In the genomic region with DNA sequence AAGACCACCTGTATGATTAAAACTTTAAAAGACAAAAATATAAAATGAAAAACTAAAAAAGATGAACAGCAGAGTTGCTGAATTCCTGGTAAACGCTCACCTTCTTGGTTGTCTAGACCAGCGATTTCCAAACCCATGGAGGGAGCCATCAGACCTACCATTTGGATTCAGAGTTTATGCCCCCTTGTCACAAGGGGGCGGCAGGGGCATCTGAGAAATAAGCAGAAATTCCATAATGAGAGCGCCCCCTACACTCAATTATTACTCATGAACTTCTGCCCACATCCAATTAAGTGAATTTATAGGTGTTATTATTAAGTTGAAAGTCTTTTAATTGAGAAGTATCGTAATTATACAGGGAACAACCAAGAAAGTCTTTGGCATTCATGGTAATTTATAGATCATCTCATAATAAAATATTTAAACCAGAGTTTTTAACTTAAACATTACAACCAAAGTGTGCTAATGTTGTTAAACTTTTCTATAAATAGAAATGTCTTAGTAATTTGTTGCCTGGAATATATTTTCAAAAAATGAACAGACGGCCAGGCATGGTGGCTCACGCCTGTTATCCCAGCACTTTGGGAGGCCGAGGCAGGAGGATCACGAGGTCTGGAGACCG, we compare ENCODE assay signal across 9 cellular contexts. TPM values are rescaled to one million over a fixed set of nuclear protein-coding genes. Genes with fewer than 3 reads are reported as not detected.
DNase-seq lines count a peak whose midpoint lies in the region; ATAC-seq and TF ChIP-seq lines count a peak whose summit lies in the region.
"Had no signal": no experiment of that assay in that cellular context is flagged by ENCODE, and none has a peak within 500 bp of the region (broad histone marks: within the 10 kb centered on the region; RNA-seq: fewer than 3 reads in every experiment).

No MANE protein-coding gene starts in this region.

- H3K27ac ChIP-seq in CD4-positive, alpha-beta memory T cell (ENCODE audit: low read depth, low read length): no peak overlapping the region
- H3K27ac ChIP-seq in RWPE2 (ENCODE audit: poor library complexity, severe bottlenecking): no peak overlapping the region

- H3K9me3 Mint-ChIP-seq in CD4-positive, alpha-beta memory T cell: peaks cover 0 to 2% (median under 1%) of the 10 kb centered on the region in 8 donors
- H3K9me3 Mint-ChIP-seq in activated naive CD4-positive, alpha-beta T cell treated with anti-CD3 and anti-CD28 coated beads, Interleukin-2, amount 10 ng/mL, durations not matched to agents 7 days and 5 days: peaks cover under 1% of the 10 kb centered on the region

- no peaks in the 10 kb centered on the region for H3K36me3 ChIP-seq in CD4-positive, alpha-beta memory T cell (ENCODE audit: insufficient read depth, low read length)
- no peaks in the 10 kb centered on the region for H3K36me3 ChIP-seq in RWPE2 (ENCODE audit: low read depth)

- intact Hi-C loops in CD4-positive, alpha-beta memory T cell (cut with micrococcal nuclease): loop anchor here (1.0 kb wide), 1 partner anchor 216 kb away; no protein-coding TSS in a partner anchor

- peak in 4 of 5 donors; percentile 45 to 59 (median 47) for DNase-seq in CD4-positive, alpha-beta memory T cell
- peak; percentile 34 for DNase-seq in HPDE6-E6E7 (ENCODE audit: extremely low spot score)
- DNase-seq in RWPE2 (ENCODE audit: low spot score): no peak
- peak; percentile 73 for DNase-seq in activated naive CD4-positive, alpha-beta T cell treated with anti-CD3 and anti-CD28 coated beads, Interleukin-2, amount 10 ng/mL, durations not matched to agents 7 days and 5 days
- peak; percentile 36 for DNase-seq in hepatic stellate cell (ENCODE audit: low spot score)
- DNase-seq in stimulated activated CD4-positive, alpha-beta T cell treated with anti-CD3 and anti-CD28 coated beads, TNF-alpha, amount 100 ng/mL, for 1 hour (ENCODE audit: low read depth in 3 of 3, low spot score in 1 of 3): peak in 2 of 3 donors; percentile 13 to 28

- peaks cover 5 to 6% of the 10 kb centered on the region in 2 donors for H3K27me3 Mint-ChIP-seq in CD4-positive, alpha-beta memory T cell
- peaks cover 41% of the 10 kb centered on the region for H3K27me3 Mint-ChIP-seq in activated naive CD4-positive, alpha-beta T cell treated with anti-CD3 and anti-CD28 coated beads, Interleukin-2, amount 10 ng/mL, durations not matched to agents 7 days and 5 days

- no peaks in the 10 kb centered on the region for H3K36me3 Mint-ChIP-seq in CD4-positive, alpha-beta memory T cell
- H3K36me3 Mint-ChIP-seq in activated naive CD4-positive, alpha-beta T cell treated with anti-CD3 and anti-CD28 coated beads, Interleukin-2, amount 10 ng/mL, durations not matched to agents 7 days and 5 days: no peaks in the 10 kb centered on the region

- POLR2A ChIA-PET in CD4-positive, alpha-beta memory T cell (lab: Charles Lee; ENCODE audit: partially characterized antibody): no interaction called here

- ATAC-seq in RWPE2 (ENCODE audit: low read depth): peak; percentile 63; the same call in 2 of the 3 replicates
- ATAC-seq in HG02885 (IDR thresholded peaks at IDR 0.05; ENCODE audit: poor library complexity, unreplicated experiment): no peak
- ATAC-seq in GM19324 (IDR thresholded peaks at IDR 0.05; ENCODE audit: low FRiP score, unreplicated experiment): no peak

- TF ChIP-seq CTCF in RWPE2 (IDR thresholded peaks at IDR 0.05; ENCODE audit: poor library complexity, severe bottlenecking): peak; percentile 94

- peaks cover 0 to 4% (median 2%) of the 10 kb centered on the region in 4 donors for H3K4me1 Mint-ChIP-seq in CD4-positive, alpha-beta memory T cell
- peaks cover 6% of the 10 kb centered on the region for H3K4me1 Mint-ChIP-seq in activated naive CD4-positive, alpha-beta T cell treated with anti-CD3 and anti-CD28 coated beads, Interleukin-2, amount 10 ng/mL, durations not matched to agents 7 days and 5 days

- CTCF ChIA-PET in CD4-positive, alpha-beta memory T cell (lab: Charles Lee; ENCODE audit: partially characterized antibody): no interaction called here
- CTCF ChIA-PET in activated naive CD4-positive, alpha-beta T cell treated with anti-CD3 and anti-CD28 coated beads, Interleukin-2, amount 10 ng/mL, durations not matched to agents 7 days and 5 days (lab: Charles Lee): interaction anchor here (1.1 to 2.6 kb wide), 3 partner anchors 362 to 406 kb away, joined by 5 to 17 read pairs (median 7); no protein-coding TSS in a partner anchor

- no peak overlapping the region for H3K4me3 ChIP-seq in CD4-positive, alpha-beta memory T cell (ENCODE audit: low read length in 2 of 2)
- no peak overlapping the region for H3K4me3 ChIP-seq in RWPE2 (ENCODE audit: severe bottlenecking)

- H3K27ac Mint-ChIP-seq in CD4-positive, alpha-beta memory T cell: no peak overlapping the region
- no peak overlapping the region for H3K27ac Mint-ChIP-seq in activated naive CD4-positive, alpha-beta T cell treated with anti-CD3 and anti-CD28 coated beads, Interleukin-2, amount 10 ng/mL, durations not matched to agents 7 days and 5 days

- H3K9me3 ChIP-seq in CD4-positive, alpha-beta memory T cell (ENCODE audit: control insufficient read depth in 1 of 2, low read length in 2 of 2): no peaks in the 10 kb centered on the region
- no peaks in the 10 kb centered on the region for H3K9me3 ChIP-seq in RWPE2 (ENCODE audit: severe bottlenecking)

- no peaks in the 10 kb centered on the region for H3K4me1 ChIP-seq in CD4-positive, alpha-beta memory T cell (ENCODE audit: insufficient read depth, low read length)
- no peaks in the 10 kb centered on the region for H3K4me1 ChIP-seq in RWPE2 (ENCODE audit: insufficient read depth, poor library complexity, severe bottlenecking)

- H3K27me3 ChIP-seq in CD4-positive, alpha-beta memory T cell (ENCODE audit: insufficient read depth, low read length): no peaks in the 10 kb centered on the region
- H3K27me3 ChIP-seq in RWPE2 (ENCODE audit: insufficient read depth, poor library complexity, severe bottlenecking): no peaks in the 10 kb centered on the region

- H3K4me3 Mint-ChIP-seq in CD4-positive, alpha-beta memory T cell: no peak overlapping the region
- H3K4me3 Mint-ChIP-seq in activated naive CD4-positive, alpha-beta T cell treated with anti-CD3 and anti-CD28 coated beads, Interleukin-2, amount 10 ng/mL, durations not matched to agents 7 days and 5 days: no peak overlapping the region

RNA-seq across cellular contexts. Expression of a gene that starts 35.2 kb away (rescaled TPM):
- total RNA-seq in CD4-positive, alpha-beta memory T cell: not detected
- under 1 TPM in 1 of 2 donors, not detected in 1; 0.10 TPM for polyA plus RNA-seq in CD4-positive, alpha-beta memory T cell
- total RNA-seq: T-helper 1 cell treated with Interleukin-12 subunit alpha and Interleukin-12 subunit beta and Interleukin-4 antibody, amounts not matched to agents 30 ng/mL and 1 ng/mL, for 36 hours had no signal
